23 cellular contexts compared by ENCODE assay signal in the genomic region with DNA sequence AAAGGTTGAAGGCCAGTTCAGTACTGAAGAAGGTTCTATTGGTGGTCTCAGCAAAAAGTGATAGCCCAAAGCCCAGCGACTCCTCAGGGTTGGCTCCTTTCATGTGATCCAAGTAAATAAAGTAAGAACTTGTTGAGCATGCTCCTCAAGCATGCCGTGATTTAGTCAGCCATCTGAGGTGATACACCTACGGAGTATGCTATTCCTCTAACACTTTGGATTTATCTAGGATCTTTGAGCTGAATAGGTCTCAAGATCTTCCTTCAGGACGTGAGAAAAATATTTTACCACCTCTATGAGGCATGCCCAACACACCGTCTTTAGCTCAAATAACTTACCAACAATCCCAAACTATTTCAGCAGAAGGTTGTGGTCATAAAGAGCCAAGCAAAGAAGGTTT.
"Had no signal": no experiment of that assay in that cellular context is flagged by ENCODE, and none has a peak within 500 bp of the region (broad histone marks: within the 10 kb centered on the region; RNA-seq: fewer than 3 reads in every experiment).

No MANE protein-coding gene starts in this region.

- FAIRE-seq: colon, endothelial cell of umbilical vein, islet of Langerhans, keratinocyte had no signal

- DNase-seq: dermis blood vessel endothelial cell; dorsolateral prefrontal cortex; effector CD4-positive, alpha-beta T cell; effector memory CD4-positive, alpha-beta T cell; esophagus squamous epithelium; foreskin fibroblast; foreskin melanocyte; gastrocnemius medialis; glutamatergic neuron; head of caudate nucleus; heart right ventricle; hippocampal formation; left cardiac atrium; left lung; left ventricle myocardium superior; lower lobe of right lung; midbrain; naive thymus-derived CD4-positive, alpha-beta T cell had no signal

- H3K36me3 ChIP-seq: esophagus squamous epithelium, gastrocnemius medialis, heart right ventricle, left lung, lower lobe of right lung had no signal

- H3K27me3 ChIP-seq: dorsolateral prefrontal cortex, esophagus squamous epithelium, gastrocnemius medialis, heart right ventricle, left lung had no signal

- H3K4me3 ChIP-seq: coronary artery, dorsolateral prefrontal cortex, esophagus squamous epithelium, gastrocnemius medialis, heart right ventricle, left lung, lower lobe of right lung had no signal

- H3K27ac ChIP-seq: coronary artery, dorsolateral prefrontal cortex, esophagus squamous epithelium, gastrocnemius medialis, heart right ventricle, left lung, lower lobe of right lung had no signal

- H3K9me3 ChIP-seq: esophagus squamous epithelium, gastrocnemius medialis, heart right ventricle, left lung, lower lobe of right lung had no signal

- ATAC-seq: gastrocnemius medialis; heart right ventricle; left cardiac atrium; left lung; left ventricle myocardium superior; lower lobe of right lung; naive thymus-derived CD4-positive, alpha-beta T cell had no signal
